ENCODE assay signal across 11 cellular contexts in the genomic region with DNA sequence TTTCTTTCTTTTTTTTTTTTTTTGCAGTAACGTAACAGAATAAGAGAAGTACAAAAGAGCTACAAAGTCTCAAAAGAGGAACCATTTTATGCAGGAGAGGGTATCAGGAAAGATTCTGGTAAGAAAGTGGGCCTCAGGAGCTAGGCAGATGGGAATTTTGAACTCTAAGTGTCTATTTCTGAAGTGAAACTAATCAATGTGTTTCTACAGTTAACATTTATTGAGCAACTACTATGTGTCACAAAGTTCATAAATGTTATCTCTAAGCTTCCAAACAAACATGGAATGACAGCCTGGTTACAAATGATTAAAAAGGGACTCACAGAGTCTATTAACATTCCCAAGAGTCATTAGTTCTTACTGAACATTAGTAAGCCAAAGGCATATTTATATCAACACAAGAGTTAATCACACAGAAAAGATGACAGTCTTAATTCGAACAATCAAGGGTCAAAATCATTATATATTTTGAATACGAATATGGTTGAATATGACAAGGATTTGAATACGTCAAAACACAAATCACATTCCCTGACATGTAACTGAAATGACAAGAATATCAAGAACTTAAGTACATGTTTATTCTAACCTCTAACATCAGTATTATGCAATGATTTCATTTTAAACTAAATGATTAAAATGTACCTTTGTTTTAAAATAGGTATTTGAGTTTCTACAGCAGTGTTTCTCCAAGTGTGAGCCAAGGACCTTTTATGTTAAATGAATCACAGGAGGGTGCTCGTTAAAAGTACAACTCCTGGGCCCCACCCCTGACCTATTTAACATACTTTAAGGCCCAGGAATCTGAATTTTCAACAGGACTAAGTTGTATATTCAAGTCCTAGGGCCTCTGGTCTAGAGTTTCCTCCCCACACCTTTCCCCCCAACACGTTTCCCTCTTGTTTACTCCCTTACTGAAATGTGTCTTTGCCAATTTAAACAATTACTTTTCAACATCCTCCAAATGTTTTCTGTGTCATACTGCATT.
DNase-seq lines count a peak whose midpoint lies in the region; TF ChIP-seq lines count a peak whose summit lies in the region.
"Had no signal": no experiment of that assay in that cellular context is flagged by ENCODE, and none has a peak within 500 bp of the region (broad histone marks: within the 10 kb centered on the region; RNA-seq: fewer than 3 reads in every experiment).

No MANE protein-coding gene starts in this region.

- H3K27ac ChIP-seq in PC-9 (peak overlapping the region; percentile 82), sigmoid colon (peak overlapping the region in 3 of 4 donors; percentile 14 to 66 (median 37))
- H3K27ac ChIP-seq in effector memory CD4-positive, alpha-beta T cell (ENCODE audit: insufficient read depth, low read length, poor library complexity, severe bottlenecking), result peak overlapping the region; percentile 16
- H3K27ac ChIP-seq: 22Rv1 had no signal

- H3K4me3 ChIP-seq in PC-9 (no peak overlapping the region), sigmoid colon (no peak overlapping the region), foreskin fibroblast (ENCODE audit: low read depth in 1 of 2, low read length in 2 of 2) (no peak overlapping the region)
- no peak overlapping the region for H3K4me3 ChIP-seq in effector memory CD4-positive, alpha-beta T cell (ENCODE audit: insufficient read depth, low read depth, low read length, poor library complexity, severe bottlenecking)
- H3K4me3 ChIP-seq: HAP-1 had no signal

- in situ Hi-C loops in GM13976 (cut with MboI; ENCODE audit: low sequenced_read_pairs, unreplicated experiment), result no loop called here

- WGBS in sigmoid colon, 2 donors, result 74 to 79% methylated on average over 6 of the region's 6 CpGs

- H3K27me3 ChIP-seq in PC-9 (ENCODE audit: insufficient read depth, low read depth) (no peaks in the 10 kb centered on the region), sigmoid colon (no peaks in the 10 kb centered on the region)
- H3K27me3 ChIP-seq in effector memory CD4-positive, alpha-beta T cell (replicated peaks; ENCODE audit: control insufficient read depth, insufficient read depth, low read length, poor library complexity, severe bottlenecking), result no peaks in the 10 kb centered on the region

- H3K9me2 ChIP-seq in PC-9 (ENCODE audit: insufficient read depth), result no peaks in the 10 kb centered on the region

- H3K4me1 ChIP-seq in PC-9 (replicated peaks; ENCODE audit: insufficient read depth), result peaks cover 51% of the 10 kb centered on the region
- peaks cover 20% of the 10 kb centered on the region for H3K4me1 ChIP-seq in effector memory CD4-positive, alpha-beta T cell (ENCODE audit: control insufficient read depth, insufficient read depth, low read length, poor library complexity, severe bottlenecking)
- peaks cover 0 to 95% (median 83%) of the 10 kb centered on the region in 4 donors for H3K4me1 ChIP-seq in sigmoid colon

- peak overlapping the region; percentile 16; the same call in 1 of the 2 replicates for H3K4me2 ChIP-seq in PC-9

- CTCF ChIA-PET in PC-9 (lab: Charles Lee), result interaction anchor here (0.6 kb wide), 1 partner anchor 1688 kb away, joined by 5 read pairs; no protein-coding TSS in a partner anchor

- no TSS peak for BruUV-seq in PC-9 (replicated peaks; lab: Mats Ljungman, UMichigan)

- intact Hi-C loops in PC-9 (cut with micrococcal nuclease; ENCODE audit: unreplicated experiment), result loop anchor here (5.0 kb wide), 1 partner anchor 41 kb away; no protein-coding TSS in a partner anchor
- intact Hi-C loops in sigmoid colon (cut with DNase I), result loop anchor here (5.0 kb wide), 1 partner anchor 159 kb away; no protein-coding TSS in a partner anchor

- H4K20me1 ChIP-seq in PC-9 (ENCODE audit: insufficient read depth), result no peaks in the 10 kb centered on the region

- DNase-seq in NOMO-1 treated with DMSO at 0.1 percent for 48 hours (lab: John Stamatoyannopoulos, UW; ENCODE audit: unreplicated experiment), result peak; percentile 24
- no peak for DNase-seq in NOMO-1 treated with dmso at 0.1 percent for 144 hours (lab: John Stamatoyannopoulos, UW; ENCODE audit: unreplicated experiment)
- peak in 1 of 2 experiments; percentile 38 for DNase-seq in PC-9
- no peak for DNase-seq in effector memory CD4-positive, alpha-beta T cell
- no peak for DNase-seq in sigmoid colon
- DNase-seq in foreskin fibroblast, result no peak
- no peak for DNase-seq in central memory CD4-positive, alpha-beta T cell
- DNase-seq in GM13976 (ENCODE audit: low spot score), result no peak
- DNase-seq: NCI-H2029 had no signal

- H3K79me2 ChIP-seq in PC-9 (ENCODE audit: low read depth), result peaks cover 7% of the 10 kb centered on the region; the same call in 1 of the 2 replicates

- H3K9me3 ChIP-seq in PC-9 (ENCODE audit: insufficient read depth, low read depth) (no peaks in the 10 kb centered on the region), sigmoid colon (no peaks in the 10 kb centered on the region)
- no peaks in the 10 kb centered on the region for H3K9me3 ChIP-seq in effector memory CD4-positive, alpha-beta T cell (ENCODE audit: control insufficient read depth, low read length)
- H3K9me3 ChIP-seq: HAP-1 had no signal

- TF ChIP-seq EP300 in sigmoid colon (IDR thresholded peaks at IDR 0.05), result no peak

- H3K36me3 ChIP-seq in PC-9 (ENCODE audit: low read depth) (0 out of 2 replicates have a peak, but pooled peaks cover 4% of the 10 kb centered on the region), sigmoid colon (no peaks in the 10 kb centered on the region)
- H3K36me3 ChIP-seq in effector memory CD4-positive, alpha-beta T cell (ENCODE audit: control insufficient read depth, insufficient read depth, low read length), result no peaks in the 10 kb centered on the region
- H3K36me3 ChIP-seq: HAP-1 had no signal

- no peak overlapping the region for H2AFZ ChIP-seq in PC-9

- peaks cover 14% of the 10 kb centered on the region for H3F3A ChIP-seq in PC-9 (ENCODE audit: insufficient read depth, low read depth)

- TF ChIP-seq CTCF in PC-9 (conservative IDR thresholded peaks at IDR 0.05) (no peak), sigmoid colon (IDR thresholded peaks at IDR 0.05) (no peak), foreskin fibroblast (IDR thresholded peaks at IDR 0.05; ENCODE audit: low read depth, low read length) (no peak), GM13976 (IDR thresholded peaks at IDR 0.05; ENCODE audit: borderline replicate concordance, control extremely low read depth, extremely low read depth, insufficient read depth, missing control alignments) (no peak)

- no peak for TF ChIP-seq POLR2A in sigmoid colon (IDR thresholded peaks at IDR 0.05)

- POLR2A ChIA-PET in PC-9 (lab: Charles Lee; ENCODE audit: unreplicated experiment), result no interaction called here

Comparison
In these comparisons a context has a peak if more than half of its experiments do, and no peak if none do; other contexts are left out.
1. H3K27ac ChIP-seq: peak in every context shown above with its lines; median percentile 82 in PC-9; 37 in sigmoid colon; 16 in effector memory CD4-positive, alpha-beta T cell.